1 cellular context compared by ENCODE assay signal in the genomic region with DNA sequence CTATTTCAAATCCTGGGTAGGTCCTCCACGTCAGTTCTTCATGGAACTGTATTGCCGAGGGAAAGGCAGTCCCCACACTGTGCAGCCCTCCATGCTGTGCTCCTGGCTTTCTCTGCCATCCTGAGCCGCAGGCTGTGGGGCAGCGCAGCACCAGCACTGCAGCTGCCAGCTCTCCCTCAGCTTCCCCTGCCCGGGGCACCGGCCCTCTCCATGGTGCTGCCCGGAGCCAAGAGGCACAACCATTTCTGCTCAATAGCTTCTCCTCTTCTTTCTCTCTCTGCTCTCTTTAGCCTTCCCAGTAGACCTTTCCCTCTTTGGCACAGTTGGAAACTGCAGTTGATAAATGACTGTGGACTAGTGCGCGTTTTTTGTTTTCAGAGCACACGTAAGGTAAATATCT.
TF ChIP-seq lines count a peak whose summit lies in the region.

No MANE protein-coding gene starts in this region.

TF ChIP-seq in GM12878, 131 proteins besides CTCF, POLR2A, EP300 and RAD21:
- TF ChIP-seq, protein P1, sequence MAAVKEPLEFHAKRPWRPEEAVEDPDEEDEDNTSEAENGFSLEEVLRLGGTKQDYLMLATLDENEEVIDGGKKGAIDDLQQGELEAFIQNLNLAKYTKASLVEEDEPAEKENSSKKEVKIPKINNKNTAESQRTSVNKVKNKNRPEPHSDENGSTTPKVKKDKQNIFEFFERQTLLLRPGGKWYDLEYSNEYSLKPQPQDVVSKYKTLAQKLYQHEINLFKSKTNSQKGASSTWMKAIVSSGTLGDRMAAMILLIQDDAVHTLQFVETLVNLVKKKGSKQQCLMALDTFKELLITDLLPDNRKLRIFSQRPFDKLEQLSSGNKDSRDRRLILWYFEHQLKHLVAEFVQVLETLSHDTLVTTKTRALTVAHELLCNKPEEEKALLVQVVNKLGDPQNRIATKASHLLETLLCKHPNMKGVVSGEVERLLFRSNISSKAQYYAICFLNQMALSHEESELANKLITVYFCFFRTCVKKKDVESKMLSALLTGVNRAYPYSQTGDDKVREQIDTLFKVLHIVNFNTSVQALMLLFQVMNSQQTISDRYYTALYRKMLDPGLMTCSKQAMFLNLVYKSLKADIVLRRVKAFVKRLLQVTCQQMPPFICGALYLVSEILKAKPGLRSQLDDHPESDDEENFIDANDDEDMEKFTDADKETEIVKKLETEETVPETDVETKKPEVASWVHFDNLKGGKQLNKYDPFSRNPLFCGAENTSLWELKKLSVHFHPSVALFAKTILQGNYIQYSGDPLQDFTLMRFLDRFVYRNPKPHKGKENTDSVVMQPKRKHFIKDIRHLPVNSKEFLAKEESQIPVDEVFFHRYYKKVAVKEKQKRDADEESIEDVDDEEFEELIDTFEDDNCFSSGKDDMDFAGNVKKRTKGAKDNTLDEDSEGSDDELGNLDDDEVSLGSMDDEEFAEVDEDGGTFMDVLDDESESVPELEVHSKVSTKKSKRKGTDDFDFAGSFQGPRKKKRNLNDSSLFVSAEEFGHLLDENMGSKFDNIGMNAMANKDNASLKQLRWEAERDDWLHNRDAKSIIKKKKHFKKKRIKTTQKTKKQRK (IDR thresholded peaks at IDR 0.05; ENCODE audit: low read depth, low read length), result no peak
- TF ChIP-seq, protein P2, sequence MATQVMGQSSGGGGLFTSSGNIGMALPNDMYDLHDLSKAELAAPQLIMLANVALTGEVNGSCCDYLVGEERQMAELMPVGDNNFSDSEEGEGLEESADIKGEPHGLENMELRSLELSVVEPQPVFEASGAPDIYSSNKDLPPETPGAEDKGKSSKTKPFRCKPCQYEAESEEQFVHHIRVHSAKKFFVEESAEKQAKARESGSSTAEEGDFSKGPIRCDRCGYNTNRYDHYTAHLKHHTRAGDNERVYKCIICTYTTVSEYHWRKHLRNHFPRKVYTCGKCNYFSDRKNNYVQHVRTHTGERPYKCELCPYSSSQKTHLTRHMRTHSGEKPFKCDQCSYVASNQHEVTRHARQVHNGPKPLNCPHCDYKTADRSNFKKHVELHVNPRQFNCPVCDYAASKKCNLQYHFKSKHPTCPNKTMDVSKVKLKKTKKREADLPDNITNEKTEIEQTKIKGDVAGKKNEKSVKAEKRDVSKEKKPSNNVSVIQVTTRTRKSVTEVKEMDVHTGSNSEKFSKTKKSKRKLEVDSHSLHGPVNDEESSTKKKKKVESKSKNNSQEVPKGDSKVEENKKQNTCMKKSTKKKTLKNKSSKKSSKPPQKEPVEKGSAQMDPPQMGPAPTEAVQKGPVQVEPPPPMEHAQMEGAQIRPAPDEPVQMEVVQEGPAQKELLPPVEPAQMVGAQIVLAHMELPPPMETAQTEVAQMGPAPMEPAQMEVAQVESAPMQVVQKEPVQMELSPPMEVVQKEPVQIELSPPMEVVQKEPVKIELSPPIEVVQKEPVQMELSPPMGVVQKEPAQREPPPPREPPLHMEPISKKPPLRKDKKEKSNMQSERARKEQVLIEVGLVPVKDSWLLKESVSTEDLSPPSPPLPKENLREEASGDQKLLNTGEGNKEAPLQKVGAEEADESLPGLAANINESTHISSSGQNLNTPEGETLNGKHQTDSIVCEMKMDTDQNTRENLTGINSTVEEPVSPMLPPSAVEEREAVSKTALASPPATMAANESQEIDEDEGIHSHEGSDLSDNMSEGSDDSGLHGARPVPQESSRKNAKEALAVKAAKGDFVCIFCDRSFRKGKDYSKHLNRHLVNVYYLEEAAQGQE (IDR thresholded peaks at IDR 0.05; ENCODE audit: low read depth, low read length), result peak; percentile 48; the same call in 1 of the 2 replicates
